ENCODE assay signal across 17 cellular contexts in the genomic region with DNA sequence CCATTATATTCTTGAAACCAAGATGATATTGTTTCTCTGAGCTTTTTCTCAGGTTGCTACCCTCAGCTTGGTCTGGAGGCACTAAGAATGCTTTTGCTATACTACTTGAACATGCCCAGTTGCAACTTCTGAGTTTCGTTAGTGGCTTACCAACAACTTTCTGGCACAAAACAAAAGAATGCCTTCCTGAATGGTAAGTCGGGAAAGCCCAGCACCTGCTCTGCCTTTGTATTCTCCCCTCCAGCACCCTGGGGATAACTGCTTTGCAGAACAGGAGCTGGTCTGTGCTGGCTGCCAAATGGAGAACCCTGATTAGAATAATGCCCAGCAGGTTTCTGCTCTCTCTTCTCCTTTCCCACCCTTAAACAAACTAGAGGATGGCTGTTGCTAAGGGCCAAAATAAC.
DNase-seq lines count a peak whose midpoint lies in the region; ATAC-seq, FAIRE-seq and TF ChIP-seq lines count a peak whose summit lies in the region.
"Had no signal": no experiment of that assay in that cellular context is flagged by ENCODE, and none has a peak within 500 bp of the region (broad histone marks: within the 10 kb centered on the region; RNA-seq: fewer than 3 reads in every experiment).

No MANE protein-coding gene starts in this region.

- ATAC-seq in left lobe of liver = no peak
- ATAC-seq: left colon had no signal

- no peaks in the 10 kb centered on the region for H3K9me3 ChIP-seq in ascending aorta
- no peaks in the 10 kb centered on the region for H3K9me3 ChIP-seq in thyroid gland
- H3K9me3 ChIP-seq: colonic mucosa, MG63, Peyer's patch, prostate gland had no signal

- H3K4me1 ChIP-seq in ascending aorta (peaks cover 0 to 17% of the 10 kb centered on the region in 2 donors), thyroid gland (peaks cover 3 to 13% of the 10 kb centered on the region in 2 donors)
- H3K4me1 ChIP-seq: colonic mucosa, Peyer's patch, prostate gland had no signal

- H3K36me3 ChIP-seq in ascending aorta (no peaks in the 10 kb centered on the region), thyroid gland (no peaks in the 10 kb centered on the region)
- H3K36me3 ChIP-seq: colonic mucosa, MG63, Peyer's patch, prostate gland had no signal

- DNase-seq in ELF-1 (ENCODE audit: low read depth, low spot score) (peak; percentile 50), NCI-H146 treated with DMSO at 0.1 percent for 48 hours (lab: John Stamatoyannopoulos, UW; ENCODE audit: unreplicated experiment) (peak; percentile 95), ascending aorta (ENCODE audit: low spot score in 2 of 2) (no peak), myocyte (ENCODE audit: low read depth) (peak; percentile 66), left lobe of liver (ENCODE audit: low spot score) (no peak), thyroid gland (no peak), RCC 7860 (ENCODE audit: low spot score) (no peak)
- DNase-seq in activated CD4-positive, CD25-positive, alpha-beta regulatory T cell treated with anti-CD3 and anti-CD28 coated beads, Interleukin-2, amount 50 U/mL, for 72 hours = no peak
- DNase-seq: amniotic stem cell; colonic mucosa; left colon; MG63; NCI-H510A treated with DMSO at 0.1 percent for 48 hours; Peyer's patch; stimulated activated CD4-positive, alpha-beta T cell treated with anti-CD3 and anti-CD28 coated beads, Interleukin-12 subunit alpha, Interleukin-12 subunit beta, amount 100 ng/mL, for 4 hours; SW 1271 had no signal

- TF ChIP-seq CTCF in ascending aorta (IDR thresholded peaks at IDR 0.05) (no peak), thyroid gland (IDR thresholded peaks at IDR 0.05) (no peak)

- WGBS in thyroid gland, 2 donors = 39 to 56% methylated on average over 2 of the region's 2 CpGs

- no peaks in the 10 kb centered on the region for H3K27me3 ChIP-seq in ascending aorta
- no peaks in the 10 kb centered on the region for H3K27me3 ChIP-seq in thyroid gland
- H3K27me3 ChIP-seq: colonic mucosa, MG63, Peyer's patch had no signal

- no peak overlapping the region for H3K4me3 ChIP-seq in ascending aorta
- no peak overlapping the region for H3K4me3 ChIP-seq in thyroid gland (replicated peaks in 1 of 3)
- H3K4me3 ChIP-seq: colonic mucosa, MG63, Peyer's patch, prostate gland had no signal

- intact Hi-C loops in ascending aorta (cut with DNase I) = no loop called here
- intact Hi-C loops in thyroid gland (cut with DNase I) = no loop called here

- TF ChIP-seq POLR2A in thyroid gland (IDR thresholded peaks at IDR 0.05) = no peak

- H3K27ac ChIP-seq in ascending aorta = peak overlapping the region; percentile 10 to 44
- no peak overlapping the region for H3K27ac ChIP-seq in thyroid gland
- H3K27ac ChIP-seq: colonic mucosa, Peyer's patch, prostate gland had no signal

- no peak for FAIRE-seq in RCC 7860 (lab: Jason Lieb, UNC)

Comparison
In these comparisons a context has a peak if more than half of its experiments do, and no peak if none do; other contexts are left out.
1. DNase-seq: peak in ELF-1 (single experiment), NCI-H146 treated with DMSO at 0.1 percent for 48 hours (single experiment) and myocyte (single experiment); none in ascending aorta (0 of 2), left lobe of liver (single experiment), thyroid gland (0 of 2), activated CD4-positive, CD25-positive, alpha-beta regulatory T cell treated with anti-CD3 and anti-CD28 coated beads, Interleukin-2, amount 50 U/mL, for 72 hours (single experiment) and RCC 7860 (single experiment).
2. H3K27ac ChIP-seq: peak in ascending aorta (2 of 2); none in thyroid gland (0 of 3).